9 cellular contexts compared by ENCODE assay signal in the genomic region with DNA sequence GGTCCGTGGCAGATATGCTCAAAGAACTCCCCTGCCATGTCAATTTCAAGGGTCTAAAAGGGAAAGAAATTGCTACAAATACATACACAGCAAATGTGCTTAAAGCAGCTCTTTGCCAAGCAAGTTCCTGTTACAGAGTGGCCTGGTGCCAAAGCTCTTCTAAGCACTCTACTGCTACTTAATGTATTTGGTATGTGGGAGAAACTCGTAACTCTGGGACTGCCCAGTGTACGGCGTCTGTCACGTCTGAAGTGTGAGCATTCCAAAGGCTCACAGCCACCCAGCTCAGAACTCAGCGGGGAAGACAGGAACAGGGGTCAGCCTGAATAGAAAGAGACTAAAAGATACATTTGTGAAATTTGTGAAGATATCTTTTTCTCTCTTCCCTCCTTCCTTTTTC. TPM values are rescaled to one million over a fixed set of nuclear protein-coding genes. Genes with fewer than 3 reads are reported as not detected.
DNase-seq lines count a peak whose midpoint lies in the region; ATAC-seq and TF ChIP-seq lines count a peak whose summit lies in the region.
"Had no signal": no experiment of that assay in that cellular context is flagged by ENCODE, and none has a peak within 500 bp of the region (broad histone marks: within the 10 kb centered on the region; RNA-seq: fewer than 3 reads in every experiment).

No MANE protein-coding gene starts in this region.

- H3K9me3 Mint-ChIP-seq in CD14-positive monocyte = no peaks in the 10 kb centered on the region

- WGBS in prostate gland = 0% methylated on average over 6 of the region's 6 CpGs

- H3K9me3 ChIP-seq in SK-N-MC (ENCODE audit: low read depth, low read length) (no peaks in the 10 kb centered on the region), prostate gland (no peaks in the 10 kb centered on the region)

- TF ChIP-seq CTCF in prostate gland (IDR thresholded peaks at IDR 0.05) = no peak
- TF ChIP-seq CTCF in CD14-positive monocyte (IDR thresholded peaks at IDR 0.05) = no peak

- intact Hi-C loops in prostate gland (cut with DNase I) (no loop called here), CD14-positive monocyte (cut with micrococcal nuclease) (no loop called here)

- H3K9ac ChIP-seq in SK-N-MC (ENCODE audit: insufficient read length) = peak overlapping the region; percentile 74

- H3K27ac Mint-ChIP-seq in CD14-positive monocyte = peak overlapping the region in 2 of 7 donors; percentile 26 to 58
- H3K27ac Mint-ChIP-seq: CD4-positive, CD25-positive, alpha-beta regulatory T cell had no signal

- TF ChIP-seq POLR2A in prostate gland (IDR thresholded peaks at IDR 0.05) = no peak

- H3K36me3 Mint-ChIP-seq in CD14-positive monocyte = no peaks in the 10 kb centered on the region
- H3K36me3 Mint-ChIP-seq: CD4-positive, CD25-positive, alpha-beta regulatory T cell had no signal

- H3K27me3 Mint-ChIP-seq in CD14-positive monocyte (ENCODE audit: low read depth in 3 of 3) = no peaks in the 10 kb centered on the region
- H3K27me3 Mint-ChIP-seq: CD4-positive, CD25-positive, alpha-beta regulatory T cell had no signal

- ATAC-seq in GM21390 (IDR thresholded peaks at IDR 0.05; ENCODE audit: unreplicated experiment) = no peak

- H3K36me3 ChIP-seq in SK-N-MC (ENCODE audit: insufficient read depth, low read length) (no peaks in the 10 kb centered on the region), prostate gland (no peaks in the 10 kb centered on the region)

- H3K27ac ChIP-seq in SK-N-MC (peak overlapping the region; percentile 98), prostate gland (peak overlapping the region; percentile 61 to 63)

- H3K27me3 ChIP-seq in prostate gland (replicated peaks; ENCODE audit: insufficient read depth) = no peaks in the 10 kb centered on the region

- H3K4me1 Mint-ChIP-seq in CD14-positive monocyte = peaks cover 8% of the 10 kb centered on the region

- peak overlapping the region; percentile 75 for H3K4me3 ChIP-seq in SK-N-MC
- peak overlapping the region in 1 of 2 donors; percentile 6 for H3K4me3 ChIP-seq in prostate gland

- H3K4me1 ChIP-seq in prostate gland (replicated peaks) = peaks cover 5% of the 10 kb centered on the region

- DNase-seq in 8988T (peak; percentile 13), HS-5 (ENCODE audit: low read depth) (peak; percentile 93), SK-N-MC (ENCODE audit: low read depth, low spot score) (peak; percentile 82), globus pallidus (ENCODE audit: low spot score) (peak; percentile 40), prostate gland (ENCODE audit: low spot score) (peak; percentile 87), CD14-positive monocyte (ENCODE audit: low spot score) (no peak)
- DNase-seq in stimulated activated CD4-positive, alpha-beta T cell treated with anti-CD3 and anti-CD28 coated beads, Interleukin-4, amount 100 ng/mL, for 24 hours = no peak
- DNase-seq: CD4-positive, CD25-positive, alpha-beta regulatory T cell had no signal

- peak overlapping the region in 1 of 2 donors; percentile 79 for H3K4me3 Mint-ChIP-seq in CD14-positive monocyte
- H3K4me3 Mint-ChIP-seq: CD4-positive, CD25-positive, alpha-beta regulatory T cell had no signal

RNA-seq across cellular contexts. Expression of a gene that starts 54.6 kb away (rescaled TPM):
- 10 to 100 TPM; 31.7 to 45.1 TPM for total RNA-seq in prostate gland
- polyA plus RNA-seq in CD14-positive monocyte = not detected

Comparison
In these comparisons a context has a peak if more than half of its experiments do, and no peak if none do; other contexts are left out.
1. DNase-seq: peak in 8988T (single experiment), HS-5 (single experiment), SK-N-MC (single experiment), globus pallidus (single experiment) and prostate gland (single experiment); none in stimulated activated CD4-positive, alpha-beta T cell treated with anti-CD3 and anti-CD28 coated beads, Interleukin-4, amount 100 ng/mL, for 24 hours (single experiment) and CD14-positive monocyte (single experiment).